In the genomic region with DNA sequence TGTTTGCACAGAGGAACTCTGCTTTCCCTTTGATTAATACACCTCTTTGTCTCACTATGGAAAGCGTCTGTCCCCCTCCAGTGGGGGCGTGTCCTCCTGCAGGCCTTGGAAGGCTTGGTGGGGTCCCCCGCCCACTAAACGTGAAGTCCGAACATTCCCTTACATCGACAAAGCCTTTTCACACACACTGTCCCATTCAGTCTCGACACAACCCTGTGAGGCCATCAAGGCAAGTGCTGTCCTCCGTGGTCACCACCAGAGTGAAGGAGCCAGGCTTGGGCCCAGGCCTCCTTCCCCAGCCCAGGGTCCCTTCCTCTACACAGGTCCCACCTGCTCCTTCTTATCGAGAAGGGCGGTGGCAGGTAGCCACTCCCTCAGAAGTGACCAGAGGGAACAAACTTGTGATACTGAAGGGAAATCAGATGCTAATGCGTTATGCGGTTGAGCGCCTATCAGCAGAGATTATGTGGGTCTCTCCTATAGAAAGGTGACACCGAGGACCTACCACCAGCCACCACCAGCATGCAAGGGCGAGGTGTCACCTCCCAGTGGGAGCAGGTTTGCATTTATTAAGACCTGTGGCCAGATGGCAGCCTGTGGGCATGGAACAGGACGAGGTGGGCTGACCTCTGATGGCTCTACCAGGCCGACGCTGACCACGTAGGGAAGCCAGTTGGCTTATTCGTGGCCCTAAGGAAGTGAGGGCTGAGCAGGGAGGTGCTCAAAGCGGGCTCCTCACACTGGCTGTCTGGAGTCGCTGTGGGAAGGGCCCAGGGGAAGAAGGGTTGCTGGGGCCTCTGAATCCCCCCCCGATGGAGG, we compare ENCODE assay signal across 21 cellular contexts. TPM values are rescaled to one million over a fixed set of nuclear protein-coding genes. Genes with fewer than 3 reads are reported as not detected.
A peak's percentile ranks its signal among the peaks of the same experiment; 100 is the strongest.
DNase-seq lines count a peak whose midpoint lies in the region; ATAC-seq and TF ChIP-seq lines count a peak whose summit lies in the region.
"Had no signal": no experiment of that assay in that cellular context is flagged by ENCODE, and none has a peak within 500 bp of the region (broad histone marks: within the 10 kb centered on the region; RNA-seq: fewer than 3 reads in every experiment).

No MANE protein-coding gene starts in this region.

- H3K36me3 ChIP-seq in OCI-LY3 (replicated peaks; ENCODE audit: low read depth, low read length): peaks cover 69% of the 10 kb centered on the region
- no peaks in the 10 kb centered on the region for H3K36me3 ChIP-seq in upper lobe of left lung
- H3K36me3 ChIP-seq in SJCRH30: no peaks in the 10 kb centered on the region
- H3K36me3 ChIP-seq: suprapubic skin had no signal

- no peaks in the 10 kb centered on the region for H3K27me3 ChIP-seq in OCI-LY3 (ENCODE audit: low read depth, low read length)
- H3K27me3 ChIP-seq in upper lobe of left lung: no peaks in the 10 kb centered on the region
- no peaks in the 10 kb centered on the region for H3K27me3 ChIP-seq in SJCRH30
- H3K27me3 ChIP-seq: spleen, suprapubic skin had no signal

- H3K4me1 ChIP-seq in OCI-LY3 (ENCODE audit: low read length): peaks cover 70% of the 10 kb centered on the region
- H3K4me1 ChIP-seq in upper lobe of left lung: peaks cover 18 to 50% (median 28%) of the 10 kb centered on the region in 4 donors
- H3K4me1 ChIP-seq in SJCRH30: peaks cover 5% of the 10 kb centered on the region

- CTCF ChIA-PET in activated CD4-positive, alpha-beta T cell treated with anti-CD3 and anti-CD28 coated beads, Interleukin-2, amount 10 ng/mL, durations not matched to agents 7 days and 5 days (lab: Charles Lee): interaction anchor here (0.9 kb wide), 1 partner anchor 36 kb away, joined by 7 read pairs; no protein-coding TSS in a partner anchor
- CTCF ChIA-PET in HEK293T (lab: Yijun Ruan, JAX): no interaction called here

- no peak overlapping the region for H3K4me2 ChIP-seq in OCI-LY3 (ENCODE audit: low read length)

- ATAC-seq in upper lobe of left lung (ENCODE audit: low FRiP score in 2 of 2): no peak

- no peak overlapping the region for H3K9ac ChIP-seq in OCI-LY3 (ENCODE audit: low read length)
- H3K9ac ChIP-seq: GM23248 had no signal

- no peak for TF ChIP-seq POLR2A in upper lobe of left lung (IDR thresholded peaks at IDR 0.05)

- DNase-seq in activated CD4-positive, alpha-beta T cell treated with anti-CD3 and anti-CD28 coated beads, Interleukin-2, amount 10 ng/mL, durations not matched to agents 7 days and 5 days: no peak
- DNase-seq in activated CD4-positive, alpha-beta T cell treated with anti-CD3 and anti-CD28 coated beads for 1 hour: no peak
- peak; percentile 45 to 54 (median 50) for DNase-seq in immature natural killer cell
- DNase-seq in upper lobe of left lung: no peak
- DNase-seq in HEK293T (ENCODE audit: extremely low spot score): no peak
- no peak for DNase-seq in SJCRH30
- DNase-seq in NCI-H510A treated with DMSO at 0.1 percent for 48 hours (lab: John Stamatoyannopoulos, UW): no peak
- DNase-seq: 8988T; activated CD8-positive, alpha-beta memory T cell treated with anti-CD3 and anti-CD28 coated beads, Interleukin-2, amount 50 U/mL, for 4 hours; aorta; endodermal cell; GM23248; NCI-H2081; Right ventricle myocardium superior; spleen; stimulated activated CD8-positive, alpha-beta memory T cell treated with anti-CD3 and anti-CD28 coated beads, Interleukin-4, amount 100 ng/mL, for 48 hours had no signal

- H3K27ac Mint-ChIP-seq in activated CD4-positive, alpha-beta T cell treated with anti-CD3 and anti-CD28 coated beads, Interleukin-2, amount 10 ng/mL, durations not matched to agents 7 days and 5 days: peak overlapping the region; percentile 6
- H3K27ac Mint-ChIP-seq in immature natural killer cell: peak overlapping the region; percentile 88 to 100 (median 98)
- H3K27ac Mint-ChIP-seq: endodermal cell had no signal

- H3K27me3 Mint-ChIP-seq in activated CD4-positive, alpha-beta T cell treated with anti-CD3 and anti-CD28 coated beads, Interleukin-2, amount 10 ng/mL, durations not matched to agents 7 days and 5 days: no peaks in the 10 kb centered on the region
- H3K27me3 Mint-ChIP-seq in immature natural killer cell (ENCODE audit: low read depth in 3 of 3): peaks cover 7 to 11% (median 10%) of the 10 kb centered on the region in 3 donors

- no peak for TF ChIP-seq EP300 in upper lobe of left lung (IDR thresholded peaks at IDR 0.05)

- H3K4me3 ChIP-seq in OCI-LY3 (ENCODE audit: low read length) (no peak overlapping the region), upper lobe of left lung (no peak overlapping the region), SJCRH30 (no peak overlapping the region)
- H3K4me3 ChIP-seq: GM23248, spleen, suprapubic skin had no signal

- no peak overlapping the region for H2AFZ ChIP-seq in OCI-LY3 (ENCODE audit: low read depth, low read length)
- H2AFZ ChIP-seq: GM23248 had no signal

- no peaks in the 10 kb centered on the region for H3K9me3 Mint-ChIP-seq in activated CD4-positive, alpha-beta T cell treated with anti-CD3 and anti-CD28 coated beads, Interleukin-2, amount 10 ng/mL, durations not matched to agents 7 days and 5 days
- H3K9me3 Mint-ChIP-seq in immature natural killer cell: no peaks in the 10 kb centered on the region
- H3K9me3 Mint-ChIP-seq: endodermal cell; T-helper 1 cell treated with Interleukin-12 subunit alpha and Interleukin-12 subunit beta and Interleukin-4 antibody, amounts not matched to agents 30 μg/mL and 1 μg/mL, for 36 hours had no signal

- TF ChIP-seq CTCF in OCI-LY3 (IDR thresholded peaks at IDR 0.05; ENCODE audit: low read depth, low read length) (no peak), upper lobe of left lung (IDR thresholded peaks at IDR 0.05) (no peak)

- WGBS in upper lobe of left lung, 2 donors: 73 to 87% methylated on average over 4 to 23 of the region's 23 CpGs

- POLR2A ChIA-PET in activated CD4-positive, alpha-beta T cell treated with anti-CD3 and anti-CD28 coated beads, Interleukin-2, amount 10 ng/mL, durations not matched to agents 7 days and 5 days (lab: Charles Lee): no interaction called here
- POLR2A ChIA-PET in HEK293T (lab: Yijun Ruan, JAX): interaction anchor here (1.2 kb wide), 1 partner anchor 9 kb away, joined by 3 read pairs; no protein-coding TSS in a partner anchor

- peaks cover 84% of the 10 kb centered on the region for H3K4me1 Mint-ChIP-seq in activated CD4-positive, alpha-beta T cell treated with anti-CD3 and anti-CD28 coated beads, Interleukin-2, amount 10 ng/mL, durations not matched to agents 7 days and 5 days
- H3K4me1 Mint-ChIP-seq in immature natural killer cell: peaks cover 94 to 95% of the 10 kb centered on the region in 2 donors

- no peak overlapping the region for H3K4me3 Mint-ChIP-seq in activated CD4-positive, alpha-beta T cell treated with anti-CD3 and anti-CD28 coated beads, Interleukin-2, amount 10 ng/mL, durations not matched to agents 7 days and 5 days
- H3K4me3 Mint-ChIP-seq in immature natural killer cell: peak overlapping the region; percentile 86 to 98 (median 91)
- H3K4me3 Mint-ChIP-seq: endodermal cell; T-helper 1 cell treated with Interleukin-12 subunit alpha and Interleukin-12 subunit beta and Interleukin-4 antibody, amounts not matched to agents 30 μg/mL and 1 μg/mL, for 36 hours had no signal

- no peaks in the 10 kb centered on the region for H3K9me3 ChIP-seq in OCI-LY3 (ENCODE audit: insufficient read depth, low read length)
- H3K9me3 ChIP-seq in upper lobe of left lung: no peaks in the 10 kb centered on the region
- H3K9me3 ChIP-seq in SJCRH30 (replicated peaks): no peaks in the 10 kb centered on the region
- H3K9me3 ChIP-seq: spleen, suprapubic skin had no signal

- H3K27ac ChIP-seq in OCI-LY3 (ENCODE audit: low read length): peak overlapping the region; percentile 98
- H3K27ac ChIP-seq in upper lobe of left lung: peak overlapping the region in 3 of 4 donors; percentile 5 to 71 (median 37)
- no peak overlapping the region for H3K27ac ChIP-seq in SJCRH30
- H3K27ac ChIP-seq: C4-2B, GM23248, suprapubic skin had no signal

- peaks cover 57% of the 10 kb centered on the region for H3K36me3 Mint-ChIP-seq in activated CD4-positive, alpha-beta T cell treated with anti-CD3 and anti-CD28 coated beads, Interleukin-2, amount 10 ng/mL, durations not matched to agents 7 days and 5 days (ENCODE audit: low read depth)
- H3K36me3 Mint-ChIP-seq in immature natural killer cell: peaks cover 11 to 40% (median 12%) of the 10 kb centered on the region in 3 donors

- peaks cover 50% of the 10 kb centered on the region for H4K20me1 ChIP-seq in OCI-LY3 (ENCODE audit: insufficient read depth, low read length)

- H3K79me2 ChIP-seq in OCI-LY3 (ENCODE audit: low read length): peaks cover 95% of the 10 kb centered on the region

TF ChIP-seq in HEK293T, 16 proteins besides CTCF, POLR2A, EP300 and RAD21:
- TF ChIP-seq L3MBTL2 (conservative IDR thresholded peaks at IDR 0.05) (no peak), PKNOX1 (IDR thresholded peaks at IDR 0.05) (no peak), CTBP1 (IDR thresholded peaks at IDR 0.05; ENCODE audit: borderline replicate concordance) (no peak), ZNF384 (IDR thresholded peaks at IDR 0.05) (no peak), ARNT (IDR thresholded peaks at IDR 0.05) (no peak), BHLHE40 (IDR thresholded peaks at IDR 0.05; ENCODE audit: borderline replicate concordance) (no peak), NFRKB (IDR thresholded peaks at IDR 0.05) (no peak), SUZ12 (IDR thresholded peaks at IDR 0.05) (no peak), FOXM1 (IDR thresholded peaks at IDR 0.05; ENCODE audit: borderline replicate concordance) (no peak), FOXK2 (IDR thresholded peaks at IDR 0.05) (no peak), FOXA1 (IDR thresholded peaks at IDR 0.05) (no peak), SP1 (IDR thresholded peaks at IDR 0.05) (no peak), LEF1 (IDR thresholded peaks at IDR 0.05; ENCODE audit: borderline replicate concordance) (no peak), TARDBP (IDR thresholded peaks at IDR 0.05) (no peak), ELF4 (IDR thresholded peaks at IDR 0.05) (no peak), HDGF (IDR thresholded peaks at IDR 0.05; ENCODE audit: borderline replicate concordance) (no peak)

RNA-seq across cellular contexts. Expression of gene NRROS, which starts 6.6 kb away (rescaled TPM):
- total RNA-seq in activated CD4-positive, alpha-beta T cell treated with anti-CD3 and anti-CD28 coated beads, Interleukin-2, amount 10 ng/mL, durations not matched to agents 7 days and 5 days: 10 to 100 TPM; 36.6 to 40.6 TPM
- 10 to 100 TPM in 1 of 3 donors, 1 to 10 TPM in 2; 6.3 to 14.1 (median 8.0) TPM for polyA plus RNA-seq in immature natural killer cell
- total RNA-seq in upper lobe of left lung: 10 to 100 TPM in 5 of 6 donors, 1 to 10 TPM in 1; 6.5 to 23.2 (median 16.4) TPM
- total RNA-seq in SJCRH30 (2014; rRNA removed; shearing (Covaris generic)): not detected in 2 replicates
- polyA plus RNA-seq: GM23248, neural cell had no signal

Comparison
In these comparisons a context has a peak if more than half of its experiments do, and no peak if none do; other contexts are left out.
1. DNase-seq: peak in immature natural killer cell (3 of 3); none in activated CD4-positive, alpha-beta T cell treated with anti-CD3 and anti-CD28 coated beads, Interleukin-2, amount 10 ng/mL, durations not matched to agents 7 days and 5 days (single experiment), activated CD4-positive, alpha-beta T cell treated with anti-CD3 and anti-CD28 coated beads for 1 hour (single experiment), upper lobe of left lung (0 of 2), HEK293T (single experiment), SJCRH30 (0 of 2) and NCI-H510A treated with DMSO at 0.1 percent for 48 hours (single experiment).